Comparison of ENCODE assay signal across 26 cellular contexts in the genomic region with DNA sequence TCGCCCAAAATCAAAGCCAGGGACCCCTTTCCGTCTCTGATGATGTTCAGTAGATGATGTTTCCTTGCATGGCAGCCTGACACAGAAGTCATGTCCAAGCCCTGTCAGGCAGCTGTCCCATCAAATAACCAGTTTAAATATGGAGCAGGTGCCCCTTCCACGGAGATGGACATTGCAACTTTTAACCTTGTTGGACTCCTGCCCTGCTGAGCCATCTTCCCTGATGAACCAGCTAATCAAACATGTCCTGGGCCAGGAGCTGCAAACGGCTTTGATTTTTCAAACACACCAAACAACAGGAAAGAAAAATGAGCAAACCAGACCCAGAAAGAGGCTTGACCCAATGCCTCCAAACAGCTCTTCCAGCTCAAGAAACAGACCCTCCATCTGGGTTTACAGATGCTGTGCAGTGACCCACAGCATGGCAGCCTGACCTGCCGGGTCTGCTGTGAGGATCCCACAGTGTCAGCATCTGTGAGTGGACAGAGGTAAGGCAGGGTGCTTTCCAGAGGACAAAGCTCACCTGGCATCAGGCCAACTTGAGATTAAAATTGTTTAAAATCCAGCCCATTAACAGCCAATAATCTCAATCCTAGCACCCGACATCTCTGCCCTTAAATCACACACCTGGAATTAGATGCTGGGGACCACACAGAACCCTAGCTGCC.
"Had no signal": no experiment of that assay in that cellular context is flagged by ENCODE, and none has a peak within 500 bp of the region (broad histone marks: within the 10 kb centered on the region; RNA-seq: fewer than 3 reads in every experiment).

No MANE protein-coding gene starts in this region.

- H3K27me3 ChIP-seq: colonic mucosa, right atrium auricular region, sigmoid colon, thyroid gland had no signal

- FAIRE-seq: endothelial cell of umbilical vein, islet of Langerhans had no signal

- H3K9me3 ChIP-seq: colonic mucosa, esophagus squamous epithelium, lower lobe of right lung, prostate gland, right atrium auricular region, sigmoid colon, stomach, thyroid gland had no signal

- H3K36me3 ChIP-seq: colonic mucosa, esophagus squamous epithelium, heart right ventricle, left ventricle myocardium inferior, lower lobe of right lung, prostate gland, right atrium auricular region, sigmoid colon, stomach, thyroid gland had no signal

- ATAC-seq: heart right ventricle; left cardiac atrium; naive thymus-derived CD8-positive, alpha-beta T cell; stimulated activated effector memory CD8-positive, alpha-beta T cell treated with anti-CD3 and anti-CD28 coated beads, Interleukin-12 subunit alpha, Interleukin-12 subunit beta, amount 100 ng/mL, for 72 hours had no signal

- DNase-seq: colonic mucosa; dermis blood vessel endothelial cell; effector memory CD4-positive, alpha-beta T cell; esophagus squamous epithelium; foreskin melanocyte; glutamatergic neuron; heart right ventricle; hippocampal formation; left cardiac atrium; left ventricle myocardium inferior; lower lobe of right lung; naive thymus-derived CD8-positive, alpha-beta T cell; nephron progenitor cell; nucleus accumbens; sigmoid colon; stimulated activated CD4-positive, alpha-beta T cell treated with anti-CD3 and anti-CD28 coated beads, Interleukin-2, amount 100 ng/mL, for 24 hours; stimulated activated CD4-positive, alpha-beta T cell treated with anti-CD3 and anti-CD28 coated beads, Interleukin-4, amount 100 ng/mL, for 24 hours; stimulated activated naive CD4-positive, alpha-beta T cell treated with Interleukin-2 at 50 U/mL for 16 hours; stomach; thyroid gland; trophoblast cell had no signal

- H3K4me1 ChIP-seq: colonic mucosa, esophagus squamous epithelium, left ventricle myocardium inferior, lower lobe of right lung, prostate gland, right atrium auricular region, sigmoid colon, stomach had no signal

- H3K27ac ChIP-seq: colonic mucosa, esophagus squamous epithelium, heart right ventricle, left ventricle myocardium inferior, lower lobe of right lung, prostate gland, right atrium auricular region, sigmoid colon, stomach, thyroid gland had no signal

- H3K4me3 ChIP-seq: colonic mucosa, esophagus squamous epithelium, heart right ventricle, left ventricle myocardium inferior, lower lobe of right lung, prostate gland, right atrium auricular region, sigmoid colon, stomach, thyroid gland had no signal
